Comparison of ENCODE assay signal across 26 cellular contexts in genomic region chr12:111361073-111361716, GRCh38. TPM values are rescaled to one million over a fixed set of nuclear protein-coding genes. Genes with fewer than 3 reads are reported as not detected.
DNase-seq lines count a peak whose midpoint lies in the region; ATAC-seq and TF ChIP-seq lines count a peak whose summit lies in the region.
"Had no signal": no experiment of that assay in that cellular context is flagged by ENCODE, and none has a peak within 500 bp of the region (broad histone marks: within the 10 kb centered on the region; RNA-seq: fewer than 3 reads in every experiment).

No MANE protein-coding gene starts in this region.

- no peaks in the 10 kb centered on the region for H3K9me3 ChIP-seq in upper lobe of left lung
- H3K9me3 ChIP-seq: thoracic aorta had no signal

- 50 to 56% methylated on average over 12 of the region's 13 CpGs for WGBS in upper lobe of left lung, 2 donors

- TF ChIP-seq EP300 in upper lobe of left lung (IDR thresholded peaks at IDR 0.05): no peak

- no peak overlapping the region for H3K27ac Mint-ChIP-seq in activated naive CD8-positive, alpha-beta T cell treated with anti-CD3 and anti-CD28 coated beads, Interleukin-2, amount 50 U/mL, for 24 hours
- H3K27ac Mint-ChIP-seq in activated naive CD8-positive, alpha-beta T cell treated with anti-CD3 and anti-CD28 coated beads for 36 hours: no peak overlapping the region
- peak overlapping the region; percentile 77 for H3K27ac Mint-ChIP-seq in dendritic cell treated with granulocyte-macrophage colony-stimulating factor and Interleukin-4, amounts not matched to agents 40 ng/mL and 50 ng/mL, for 4 days
- H3K27ac Mint-ChIP-seq in nephron: peak overlapping the region; percentile 46 to 70 (median 63)
- H3K27ac Mint-ChIP-seq: activated CD4-positive, alpha-beta T cell treated with anti-CD3 and anti-CD28 coated beads, Interleukin-2, amount 10 ng/mL, durations not matched to agents 24 days and 14 days; activated naive CD4-positive, alpha-beta T cell treated with anti-CD3 and anti-CD28 coated beads, Interleukin-2, amount 50 U/mL, for 24 hours had no signal

- no peak for DNase-seq in activated naive CD8-positive, alpha-beta T cell treated with anti-CD3 and anti-CD28 coated beads, Interleukin-2, amount 50 U/mL, for 24 hours
- DNase-seq in activated naive CD8-positive, alpha-beta T cell treated with anti-CD3 and anti-CD28 coated beads for 36 hours: no peak
- DNase-seq in upper lobe of left lung: no peak
- no peak for DNase-seq in MV-4-11 (lab: John Stamatoyannopoulos, UW)
- no peak for DNase-seq in COLO668 (lab: John Stamatoyannopoulos, UW; ENCODE audit: unreplicated experiment)
- no peak for DNase-seq in activated gamma-delta T cell (lab: John Stamatoyannopoulos, UW)
- DNase-seq: 8988T; activated CD4-positive, alpha-beta T cell treated with anti-CD3 and anti-CD28 coated beads, Interleukin-2, amount 10 ng/mL, durations not matched to agents 24 days and 14 days; CD8-positive, alpha-beta memory T cell; central memory CD4-positive, alpha-beta T cell; DMS53; dorsolateral prefrontal cortex; GDM1; HCEC 1CT; mesendoderm; NCI-H1105 treated with DMSO at 0.1 percent for 48 hours; NCI-H2029 treated with DMSO at 0.1 percent for 48 hours; NCI-H226; retina; T-helper 2 cell had no signal

- H3K27me3 ChIP-seq in upper lobe of left lung: no peaks in the 10 kb centered on the region
- H3K27me3 ChIP-seq: dorsolateral prefrontal cortex had no signal

- intact Hi-C loops in dendritic cell treated with granulocyte-macrophage colony-stimulating factor and Interleukin-4, amounts not matched to agents 40 ng/mL and 50 ng/mL, for 4 days (cut with micrococcal nuclease): loop anchor here (2.0 kb wide), 1 partner anchor 28 kb away; no protein-coding TSS in a partner anchor

- TF ChIP-seq CTCF in nephron (IDR thresholded peaks at IDR 0.05; ENCODE audit: unreplicated experiment in 3 of 3) (no peak), upper lobe of left lung (IDR thresholded peaks at IDR 0.05) (no peak)

- H3K9me3 Mint-ChIP-seq in activated naive CD8-positive, alpha-beta T cell treated with anti-CD3 and anti-CD28 coated beads, Interleukin-2, amount 50 U/mL, for 24 hours: no peaks in the 10 kb centered on the region
- no peaks in the 10 kb centered on the region for H3K9me3 Mint-ChIP-seq in activated naive CD8-positive, alpha-beta T cell treated with anti-CD3 and anti-CD28 coated beads for 36 hours
- no peaks in the 10 kb centered on the region for H3K9me3 Mint-ChIP-seq in dendritic cell treated with granulocyte-macrophage colony-stimulating factor and Interleukin-4, amounts not matched to agents 40 ng/mL and 50 ng/mL, for 4 days
- no peaks in the 10 kb centered on the region for H3K9me3 Mint-ChIP-seq in nephron
- H3K9me3 Mint-ChIP-seq: activated CD4-positive, alpha-beta T cell treated with anti-CD3 and anti-CD28 coated beads, Interleukin-2, amount 10 ng/mL, durations not matched to agents 24 days and 14 days; activated naive CD4-positive, alpha-beta T cell treated with anti-CD3 and anti-CD28 coated beads, Interleukin-2, amount 50 U/mL, for 24 hours; CD8-positive, alpha-beta memory T cell had no signal

- H3K36me3 Mint-ChIP-seq in activated naive CD8-positive, alpha-beta T cell treated with anti-CD3 and anti-CD28 coated beads, Interleukin-2, amount 50 U/mL, for 24 hours (ENCODE audit: low read depth): no peaks in the 10 kb centered on the region
- no peaks in the 10 kb centered on the region for H3K36me3 Mint-ChIP-seq in activated naive CD8-positive, alpha-beta T cell treated with anti-CD3 and anti-CD28 coated beads for 36 hours
- peaks cover 58% of the 10 kb centered on the region for H3K36me3 Mint-ChIP-seq in dendritic cell treated with granulocyte-macrophage colony-stimulating factor and Interleukin-4, amounts not matched to agents 40 ng/mL and 50 ng/mL, for 4 days (ENCODE audit: low read depth)
- peaks cover 9% of the 10 kb centered on the region for H3K36me3 Mint-ChIP-seq in nephron (ENCODE audit: low read depth)
- H3K36me3 Mint-ChIP-seq: activated naive CD4-positive, alpha-beta T cell treated with anti-CD3 and anti-CD28 coated beads, Interleukin-2, amount 50 U/mL, for 24 hours had no signal

- no peak for TF ChIP-seq POLR2A in upper lobe of left lung (IDR thresholded peaks at IDR 0.05)

- ATAC-seq in activated naive CD8-positive, alpha-beta T cell treated with anti-CD3 and anti-CD28 coated beads, Interleukin-2, amount 50 U/mL, for 24 hours: no peak
- no peak for ATAC-seq in upper lobe of left lung (ENCODE audit: low FRiP score in 2 of 2)
- ATAC-seq: SK-N-SH treated with all-trans-retinoic acid at 6 μM for 48 hours had no signal

- H3K4me1 Mint-ChIP-seq in activated naive CD8-positive, alpha-beta T cell treated with anti-CD3 and anti-CD28 coated beads, Interleukin-2, amount 50 U/mL, for 24 hours: peaks cover 28% of the 10 kb centered on the region
- H3K4me1 Mint-ChIP-seq in activated naive CD8-positive, alpha-beta T cell treated with anti-CD3 and anti-CD28 coated beads for 36 hours: peaks cover 16% of the 10 kb centered on the region
- H3K4me1 Mint-ChIP-seq in dendritic cell treated with granulocyte-macrophage colony-stimulating factor and Interleukin-4, amounts not matched to agents 40 ng/mL and 50 ng/mL, for 4 days (ENCODE audit: low read depth): peaks cover 52% of the 10 kb centered on the region
- H3K4me1 Mint-ChIP-seq in nephron: peaks cover 11% of the 10 kb centered on the region

- H3K4me3 Mint-ChIP-seq in activated naive CD8-positive, alpha-beta T cell treated with anti-CD3 and anti-CD28 coated beads, Interleukin-2, amount 50 U/mL, for 24 hours: peak overlapping the region; percentile 6
- H3K4me3 Mint-ChIP-seq in activated naive CD8-positive, alpha-beta T cell treated with anti-CD3 and anti-CD28 coated beads for 36 hours: no peak overlapping the region
- H3K4me3 Mint-ChIP-seq in dendritic cell treated with granulocyte-macrophage colony-stimulating factor and Interleukin-4, amounts not matched to agents 40 ng/mL and 50 ng/mL, for 4 days: no peak overlapping the region
- H3K4me3 Mint-ChIP-seq in nephron: peak overlapping the region in 1 of 3 experiments; percentile 8
- H3K4me3 Mint-ChIP-seq: activated CD4-positive, alpha-beta T cell treated with anti-CD3 and anti-CD28 coated beads, Interleukin-2, amount 10 ng/mL, durations not matched to agents 24 days and 14 days; activated naive CD4-positive, alpha-beta T cell treated with anti-CD3 and anti-CD28 coated beads, Interleukin-2, amount 50 U/mL, for 24 hours had no signal

- peaks cover 0 to 20% (median 7%) of the 10 kb centered on the region in 4 donors for H3K36me3 ChIP-seq in upper lobe of left lung

- peaks cover 24% of the 10 kb centered on the region for H3K27me3 Mint-ChIP-seq in activated naive CD8-positive, alpha-beta T cell treated with anti-CD3 and anti-CD28 coated beads, Interleukin-2, amount 50 U/mL, for 24 hours
- peaks cover 13% of the 10 kb centered on the region for H3K27me3 Mint-ChIP-seq in activated naive CD8-positive, alpha-beta T cell treated with anti-CD3 and anti-CD28 coated beads for 36 hours
- peaks cover 8% of the 10 kb centered on the region for H3K27me3 Mint-ChIP-seq in dendritic cell treated with granulocyte-macrophage colony-stimulating factor and Interleukin-4, amounts not matched to agents 40 ng/mL and 50 ng/mL, for 4 days
- peaks cover 2% of the 10 kb centered on the region for H3K27me3 Mint-ChIP-seq in nephron (ENCODE audit: low read depth)
- H3K27me3 Mint-ChIP-seq: activated naive CD4-positive, alpha-beta T cell treated with anti-CD3 and anti-CD28 coated beads, Interleukin-2, amount 50 U/mL, for 24 hours had no signal

- H3K4me1 ChIP-seq in upper lobe of left lung: peaks cover 0 to 20% (median 5%) of the 10 kb centered on the region in 4 donors

- peak overlapping the region in 3 of 4 donors; percentile 44 to 73 (median 71) for H3K27ac ChIP-seq in upper lobe of left lung
- H3K27ac ChIP-seq: thoracic aorta had no signal

- no peak overlapping the region for H3K4me3 ChIP-seq in upper lobe of left lung
- H3K4me3 ChIP-seq: dorsolateral prefrontal cortex, smooth muscle cell, thoracic aorta had no signal

RNA-seq across cellular contexts. Expression of gene PHETA1, which starts 7.7 kb away (rescaled TPM):
- 1 to 10 TPM; 2.0 to 2.4 TPM for total RNA-seq in activated naive CD8-positive, alpha-beta T cell treated with anti-CD3 and anti-CD28 coated beads for 36 hours
- 10 to 100 TPM in 5 of 6 donors, 1 to 10 TPM in 1; 9.1 to 24.6 (median 21.2) TPM for total RNA-seq in upper lobe of left lung

RNA-seq across cellular contexts. Expression of gene SH2B3, which starts 44.5 kb away (rescaled TPM):
- 10 to 100 TPM; 58.5 to 59.4 TPM for total RNA-seq in activated naive CD8-positive, alpha-beta T cell treated with anti-CD3 and anti-CD28 coated beads for 36 hours
- total RNA-seq in upper lobe of left lung: 100 to 1,000 TPM in 1 of 6 donors, 10 to 100 TPM in 5; 24.8 to 128 (median 52.5) TPM

Comparison
In these comparisons a context has a peak if more than half of its experiments do, and no peak if none do; other contexts are left out.
1. H3K27ac Mint-ChIP-seq: peak in dendritic cell treated with granulocyte-macrophage colony-stimulating factor and Interleukin-4, amounts not matched to agents 40 ng/mL and 50 ng/mL, for 4 days (single experiment) and nephron (3 of 3); none in activated naive CD8-positive, alpha-beta T cell treated with anti-CD3 and anti-CD28 coated beads, Interleukin-2, amount 50 U/mL, for 24 hours (single experiment) and activated naive CD8-positive, alpha-beta T cell treated with anti-CD3 and anti-CD28 coated beads for 36 hours (single experiment).